In the genomic region with DNA sequence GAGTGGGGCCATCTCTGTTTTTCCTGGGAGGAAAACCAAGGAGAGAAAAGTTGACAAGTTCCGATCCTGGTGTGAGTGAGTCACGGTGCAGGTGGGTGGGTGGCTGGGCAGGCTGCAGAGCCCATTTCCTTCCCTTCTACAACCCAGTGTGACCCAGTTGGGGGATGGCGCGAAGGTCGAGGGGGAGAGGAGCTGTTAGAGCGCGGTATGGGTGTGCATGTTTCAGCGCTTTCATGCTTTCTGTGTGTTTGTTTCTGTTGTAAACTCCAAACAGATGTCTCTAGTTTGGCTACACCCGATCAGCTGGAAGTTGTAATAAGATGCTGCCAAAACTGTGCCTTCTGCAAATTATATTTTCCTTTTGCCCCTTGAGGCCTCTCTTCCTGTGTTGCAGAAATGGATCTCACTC, we compare ENCODE assay signal across 9 cellular contexts. TPM values are rescaled to one million over a fixed set of nuclear protein-coding genes. Genes with fewer than 3 reads are reported as not detected.
DNase-seq lines count a peak whose midpoint lies in the region; ATAC-seq and TF ChIP-seq lines count a peak whose summit lies in the region.
"Had no signal": no experiment of that assay in that cellular context is flagged by ENCODE, and none has a peak within 500 bp of the region (broad histone marks: within the 10 kb centered on the region; RNA-seq: fewer than 3 reads in every experiment).

No MANE protein-coding gene starts in this region.

- no peaks in the 10 kb centered on the region for H3K36me3 Mint-ChIP-seq in endodermal cell (ENCODE audit: low read depth)

- H3K4me3 Mint-ChIP-seq in endodermal cell, result peak overlapping the region; percentile 70

- no peak for TF ChIP-seq CTCF in endodermal cell (conservative IDR thresholded peaks at IDR 0.05)
- no peak for TF ChIP-seq CTCF in gastrocnemius medialis (IDR thresholded peaks at IDR 0.05 in 4 of 5, conservative IDR thresholded peaks at IDR 0.05 in 1 of 5)
- no peak for TF ChIP-seq CTCF in omental fat pad (IDR thresholded peaks at IDR 0.05)

- no peak overlapping the region for H3K9ac ChIP-seq in endodermal cell (ENCODE audit: extremely low read depth, low read length, poor library complexity, severe bottlenecking)

- intact Hi-C loops in gastrocnemius medialis (cut with DNase I; ENCODE audit: low total_unique reads), result loop anchor here (10.0 kb wide), 2 partner anchors 265 to 755 kb away; partner anchors contain the start of gene ACAP2

- H3K36me3 ChIP-seq in MG63 (peaks cover 34% of the 10 kb centered on the region), endodermal cell (ENCODE audit: control insufficient read depth, insufficient read depth, low read length) (no peaks in the 10 kb centered on the region), gastrocnemius medialis (no peaks in the 10 kb centered on the region)

- WGBS in endodermal cell (ENCODE audit: insufficient coverage in 1 of 2, insufficient read length in 1 of 2), 2 experiments, result 74 to 78% methylated on average over 7 to 9 of the region's 9 CpGs

- peak; percentile 59 for DNase-seq in Daoy (ENCODE audit: low read depth)
- peak; percentile 46 for DNase-seq in MG63
- DNase-seq in endodermal cell, result no peak
- DNase-seq in gastrocnemius medialis, result no peak
- no peak for DNase-seq in omental fat pad (ENCODE audit: low spot score)

- H3K9me3 Mint-ChIP-seq in endodermal cell, result no peaks in the 10 kb centered on the region

- H3K27me3 ChIP-seq in MG63, result no peaks in the 10 kb centered on the region
- H3K27me3 ChIP-seq in endodermal cell (ENCODE audit: control insufficient read depth, insufficient read depth, low read length, poor library complexity, severe bottlenecking), result peaks cover 31% of the 10 kb centered on the region
- H3K27me3 ChIP-seq in gastrocnemius medialis, result no peaks in the 10 kb centered on the region

- H3K4me1 ChIP-seq in endodermal cell (ENCODE audit: control insufficient read depth, insufficient read depth, low read length) (peaks cover 10% of the 10 kb centered on the region), gastrocnemius medialis (peaks cover 35 to 47% of the 10 kb centered on the region in 2 donors)

- H3K27ac Mint-ChIP-seq in endodermal cell, result peak overlapping the region; percentile 84

- no peak for TF ChIP-seq POLR2A in gastrocnemius medialis (IDR thresholded peaks at IDR 0.05)

- H3K4me3 ChIP-seq in MG63 (peak overlapping the region; percentile 72; the same call in 1 of the 2 replicates), endodermal cell (ENCODE audit: low read length) (no peak overlapping the region), gastrocnemius medialis (peak overlapping the region in 1 of 4 donors; percentile 74)

- in situ Hi-C loops in gastrocnemius medialis (cut with MboI; ENCODE audit: low sequenced_read_pairs in 4 of 4), result loop anchor here (10.0 to 25.0 kb wide), 5 partner anchors 165 to 848 kb away; partner anchors contain the start of gene PPP1R2 (in 2 of the 4)

- H3K9me3 ChIP-seq in MG63 (no peaks in the 10 kb centered on the region), endodermal cell (ENCODE audit: control insufficient read depth, low read length) (no peaks in the 10 kb centered on the region), gastrocnemius medialis (no peaks in the 10 kb centered on the region)

- ATAC-seq in gastrocnemius medialis (no peak), HG03442 (IDR thresholded peaks at IDR 0.05; ENCODE audit: unreplicated experiment) (no peak), omental fat pad (ENCODE audit: low FRiP score) (no peak), HG03457 (IDR thresholded peaks at IDR 0.05; ENCODE audit: unreplicated experiment) (no peak), HG03196 (IDR thresholded peaks at IDR 0.05; ENCODE audit: unreplicated experiment) (no peak)
- ATAC-seq: esophagus mucosa had no signal

- H3K4me1 Mint-ChIP-seq in endodermal cell, result peaks cover 30% of the 10 kb centered on the region

- H3K27ac ChIP-seq in endodermal cell (ENCODE audit: low read depth, low read length) (no peak overlapping the region), gastrocnemius medialis (peak overlapping the region; percentile 75 to 84 (median 78))

- H3K27me3 Mint-ChIP-seq in endodermal cell (ENCODE audit: insufficient read depth), result peaks cover 21% of the 10 kb centered on the region

RNA-seq across cellular contexts. Expression of gene FAM43A, which starts 3.8 kb away (rescaled TPM):
- 69.2 and 82.0 TPM in 2 replicates for total RNA-seq in Daoy (2014; rRNA removed; shearing (Covaris generic))
- 32.4 and 40.0 TPM in 2 replicates for total RNA-seq in MG63 (2014; rRNA removed; shearing (Covaris generic); ENCODE audit: low replicate concordance)
- 1 to 10 TPM in 1 of 2 donors, under 1 TPM in 1; 0.58 to 4.4 TPM for total RNA-seq in endodermal cell
- 6.2 TPM for polyA plus RNA-seq in endodermal cell (2013, experiment 1 of 2)
- polyA plus RNA-seq in endodermal cell (2013, experiment 2 of 2), result 5.7 TPM
- 1 to 10 TPM; 2.7 to 4.8 (median 4.3) TPM for total RNA-seq in gastrocnemius medialis
- 10 to 100 TPM; 13.0 to 59.3 (median 31.7) TPM for total RNA-seq in omental fat pad

RNA-seq across cellular contexts. Expression of gene LSG1, which starts 17.5 kb away (rescaled TPM):
- 78.6 and 99.5 TPM in 2 replicates for total RNA-seq in Daoy (2014; rRNA removed; shearing (Covaris generic))
- 58.4 and 77.5 TPM in 2 replicates for total RNA-seq in MG63 (2014; rRNA removed; shearing (Covaris generic); ENCODE audit: low replicate concordance)
- 10 to 100 TPM; 38.3 to 44.7 TPM for total RNA-seq in endodermal cell
- 31.6 TPM for polyA plus RNA-seq in endodermal cell (2013, experiment 1 of 2)
- polyA plus RNA-seq in endodermal cell (2013, experiment 2 of 2), result 30.8 TPM
- total RNA-seq in gastrocnemius medialis, result 10 to 100 TPM; 23.2 to 38.4 (median 28.0) TPM
- total RNA-seq in omental fat pad, result 10 to 100 TPM; 34.4 to 82.5 (median 35.2) TPM

RNA-seq across cellular contexts. Expression of gene TMEM44, which starts 56.3 kb away (rescaled TPM):
- total RNA-seq in Daoy (2014; rRNA removed; shearing (Covaris generic)), result 8.8 and 12.9 TPM in 2 replicates
- 15.4 and 40.9 TPM in 2 replicates for total RNA-seq in MG63 (2014; rRNA removed; shearing (Covaris generic); ENCODE audit: low replicate concordance)
- total RNA-seq in endodermal cell (10 to 100 TPM; 31.0 to 34.4 TPM), gastrocnemius medialis (1 to 10 TPM; 3.0 to 5.4 (median 3.1) TPM), omental fat pad (10 to 100 TPM in 1 of 4 donors, 1 to 10 TPM in 3; 3.3 to 26.8 (median 7.5) TPM)
- polyA plus RNA-seq in endodermal cell (2013, experiment 1 of 2), result 18.4 TPM
- polyA plus RNA-seq in endodermal cell (2013, experiment 2 of 2), result 22.1 TPM

Comparison
In these comparisons a context has a peak if more than half of its experiments do, and no peak if none do; other contexts are left out.
1. DNase-seq: peak in Daoy (single experiment) and MG63 (single experiment); none in endodermal cell (single experiment), gastrocnemius medialis (0 of 2) and omental fat pad (single experiment).